24 cellular contexts compared by ENCODE assay signal in the genomic region with DNA sequence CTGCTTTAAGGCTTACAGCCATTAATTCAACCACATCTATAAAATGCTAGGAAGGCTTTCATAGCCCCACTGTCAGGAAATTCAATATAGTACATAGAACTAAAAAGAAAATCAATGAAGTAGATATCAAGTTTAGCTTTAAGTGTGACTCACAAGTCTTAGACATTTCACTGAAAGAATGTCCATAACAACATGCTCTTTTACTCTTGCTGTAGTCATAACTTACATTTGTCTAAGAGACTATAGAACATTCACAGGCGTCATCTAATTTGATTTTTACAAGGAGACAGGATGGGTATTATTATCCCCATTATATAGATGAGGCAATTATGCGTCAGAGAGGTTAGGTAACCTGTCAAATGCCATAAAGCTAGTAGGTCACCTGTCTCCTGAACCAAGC. TPM values are rescaled to one million over a fixed set of nuclear protein-coding genes. Genes with fewer than 3 reads are reported as not detected.
"Had no signal": no experiment of that assay in that cellular context is flagged by ENCODE, and none has a peak within 500 bp of the region (broad histone marks: within the 10 kb centered on the region; RNA-seq: fewer than 3 reads in every experiment).

No MANE protein-coding gene starts in this region.

- H3K4me2 ChIP-seq: neural progenitor cell, smooth muscle cell had no signal

- H2AFZ ChIP-seq: neural progenitor cell had no signal

- H3K27me3 ChIP-seq: left lung, neural progenitor cell, neutrophil, ovary, right atrium auricular region, right lobe of liver, tibial nerve, uterus had no signal

- H3K4me1 ChIP-seq: left lung, lower lobe of right lung, neural progenitor cell, right atrium auricular region, right lobe of liver, tibial nerve, uterus had no signal

- H3K4me3 ChIP-seq: left lung, lower lobe of right lung, neural progenitor cell, ovary, right atrium auricular region, right lobe of liver, smooth muscle cell, tibial nerve, uterus had no signal

- ATAC-seq: left colon; left lung; lower lobe of right lung; naive thymus-derived CD8-positive, alpha-beta T cell; right lobe of liver; stimulated activated memory B cell treated with anti-CD40 and anti-IgM and Interleukin-4, amounts not matched to agents 10 μg/mL and 1 μg/mL and 100 μg/mL, for 72 hours; stimulated activated naive CD8-positive, alpha-beta T cell treated with anti-CD3 and anti-CD28 coated beads, Interleukin-15, amount 100 ng/mL, for 72 hours had no signal

- H3K9ac ChIP-seq: neural progenitor cell had no signal

- H3K9me3 ChIP-seq: lower lobe of right lung, neutrophil, ovary, right atrium auricular region, right lobe of liver, uterus had no signal

- H3K27ac ChIP-seq: left lung, lower lobe of right lung, neural progenitor cell, neutrophil, ovary, right atrium auricular region, right lobe of liver, tibial nerve, uterus had no signal

- DNase-seq: kidney; left colon; left lung; lower lobe of right lung; mammary epithelial cell; mesenchymal stem cell; naive thymus-derived CD8-positive, alpha-beta T cell; occipital lobe; ovary; right lobe of liver; stimulated activated CD4-positive, alpha-beta T cell treated with anti-CD3 and anti-CD28 coated beads, Interleukin-1b, Interleukin-23, amount 100 ng/mL, for 48 hours; stimulated activated CD4-positive, alpha-beta T cell treated with anti-CD3 and anti-CD28 coated beads, Interleukin-2, amount 100 ng/mL, for 48 hours; stimulated activated CD4-positive, alpha-beta T cell treated with anti-CD3 and anti-CD28 coated beads, Interleukin-4, amount 100 ng/mL, for 4 hours; stimulated activated CD8-positive, alpha-beta memory T cell treated with anti-CD3 and anti-CD28 coated beads, Interleukin-4, amount 100 ng/mL, for 48 hours; stimulated activated naive CD4-positive, alpha-beta T cell treated with Interleukin-2 at 50 U/mL for 16 hours; stimulated activated naive CD8-positive, alpha-beta T cell treated with anti-CD3 and anti-CD28 coated beads, Interleukin-15, amount 100 ng/mL, for 72 hours; substantia nigra; uterus had no signal

- H3K36me3 ChIP-seq: lower lobe of right lung, neural progenitor cell, neutrophil, ovary, right atrium auricular region, right lobe of liver, uterus had no signal

RNA-seq across cellular contexts. Expression of a gene that starts 37.0 kb away (rescaled TPM):
- total RNA-seq: naive thymus-derived CD8-positive, alpha-beta T cell had no signal
